ENCODE assay signal across 8 cellular contexts in genomic region chr19:45643024-45643926, GRCh38. TPM values are rescaled to one million over a fixed set of nuclear protein-coding genes. Genes with fewer than 3 reads are reported as not detected.
A peak's percentile ranks its signal among the peaks of the same experiment; 100 is the strongest.
DNase-seq lines count a peak whose midpoint lies in the region; ATAC-seq, FAIRE-seq and TF ChIP-seq lines count a peak whose summit lies in the region.

No MANE protein-coding gene starts in this region.

- no peak overlapping the region for H3T11ph ChIP-seq in H9 (ENCODE audit: low read length)

- H3K4me3 ChIP-seq in astrocyte (ENCODE audit: insufficient read depth, low read depth, low read length) (no peak overlapping the region), hepatocyte (no peak overlapping the region), sigmoid colon (no peak overlapping the region)

- TF ChIP-seq POLR2A in sigmoid colon (IDR thresholded peaks at IDR 0.05): no peak

- H3K4me1 Mint-ChIP-seq in H9: peaks cover 34 to 46% of the 10 kb centered on the region in 2 experiments
- H3K4me1 Mint-ChIP-seq in astrocyte (ENCODE audit: low read depth, unreplicated experiment): peaks cover 15% of the 10 kb centered on the region

- TF ChIP-seq CTCF in H9 (conservative IDR thresholded peaks at IDR 0.05) (peak; percentile 99), astrocyte (IDR thresholded peaks at IDR 0.05; ENCODE audit: insufficient read depth, low read depth, low read length) (peak; percentile 91), hepatocyte (IDR thresholded peaks at IDR 0.05; ENCODE audit: poor library complexity) (peak; percentile 97), sigmoid colon (IDR thresholded peaks at IDR 0.05) (peak; percentile 89 to 99 (median 98))

- H3K4ac ChIP-seq in H9 (ENCODE audit: low read depth, low read length): no peak overlapping the region

- H3K27me3 ChIP-seq in H9 (ENCODE audit: insufficient read depth, low read length) (no peaks in the 10 kb centered on the region), astrocyte (ENCODE audit: insufficient read depth, low read length) (no peaks in the 10 kb centered on the region), hepatocyte (no peaks in the 10 kb centered on the region), sigmoid colon (peaks cover 15 to 41% (median 29%) of the 10 kb centered on the region in 3 donors)

- H4K8ac ChIP-seq in H9 (replicated peaks; ENCODE audit: insufficient read length, low read depth, low read length): no peak overlapping the region

- H3K9me3 Mint-ChIP-seq in H9 (peaks cover 3 to 6% of the 10 kb centered on the region in 2 experiments; a peak in 3 of 5 replicates), astrocyte (ENCODE audit: unreplicated experiment) (peaks cover 2% of the 10 kb centered on the region)

- H3K27me3 Mint-ChIP-seq in H9 (ENCODE audit: low read depth) (peaks cover 12% of the 10 kb centered on the region), astrocyte (ENCODE audit: low read depth, unreplicated experiment) (no peaks in the 10 kb centered on the region)

- no peak overlapping the region for H3K23ac ChIP-seq in H9 (ENCODE audit: insufficient read length, low read depth, low read length)

- DNase-seq in CMK (ENCODE audit: low read depth) (peak; percentile 76), H9 (peak; percentile 95), NCI-H2029 treated with DMSO at 0.1 percent for 48 hours (lab: John Stamatoyannopoulos, UW) (peak; percentile 42), T1000 (lab: John Stamatoyannopoulos, UW) (peak; percentile 76), astrocyte (ENCODE audit: low read depth) (peak; percentile 53), hepatocyte (ENCODE audit: low spot score) (peak; percentile 89), sigmoid colon (peak; percentile 86)

- no peaks in the 10 kb centered on the region for H3K36me3 ChIP-seq in astrocyte (ENCODE audit: insufficient read depth, low read length)
- H3K36me3 ChIP-seq in hepatocyte (replicated peaks; ENCODE audit: insufficient read depth, low read depth): no peaks in the 10 kb centered on the region
- H3K36me3 ChIP-seq in sigmoid colon: no peaks in the 10 kb centered on the region

- H2AFZ ChIP-seq in H9 (ENCODE audit: low read length): no peak overlapping the region
- peak overlapping the region; percentile 21 for H2AFZ ChIP-seq in astrocyte (ENCODE audit: low read depth, low read length)
- H2AFZ ChIP-seq in hepatocyte: no peak overlapping the region

- H4K5ac ChIP-seq in H9 (ENCODE audit: insufficient read length, low read depth, low read length): no peak overlapping the region

- H3K9ac ChIP-seq in H9 (ENCODE audit: extremely low read depth, insufficient read length, low read length) (no peak overlapping the region), astrocyte (ENCODE audit: low read length) (no peak overlapping the region)

- H3K79me2 ChIP-seq in H9 (ENCODE audit: insufficient read depth, low read length) (no peaks in the 10 kb centered on the region), astrocyte (ENCODE audit: insufficient read depth, low read length) (peaks cover 3% of the 10 kb centered on the region), hepatocyte (no peaks in the 10 kb centered on the region)

- no peaks in the 10 kb centered on the region; a peak in 1 of 7 replicates for H3K36me3 Mint-ChIP-seq in H9 (ENCODE audit: insufficient read depth in 1 of 3, low read depth in 3 of 3)
- H3K36me3 Mint-ChIP-seq in astrocyte (ENCODE audit: low read depth, unreplicated experiment): peaks cover 4% of the 10 kb centered on the region

- H3K9me2 ChIP-seq in hepatocyte (replicated peaks; ENCODE audit: insufficient read depth): no peaks in the 10 kb centered on the region

- H3K56ac ChIP-seq in H9 (ENCODE audit: insufficient read length, low read depth, low read length): no peak overlapping the region

- H2AK5ac ChIP-seq in H9 (ENCODE audit: insufficient read length, low read length): no peak overlapping the region

- H2BK5ac ChIP-seq in H9 (ENCODE audit: insufficient read length, low read length): no peak overlapping the region

- WGBS in H9 (ENCODE audit: extremely low coverage, insufficient read length, low lambda C conversion rate): no CpG with 5 or more reads among the region's 39 CpGs
- WGBS in hepatocyte (ENCODE audit: low lambda C conversion rate, missing lambda C conversion rate): 2% methylated on average over 33 of the region's 39 CpGs
- WGBS in sigmoid colon, 2 donors: 4 to 8% methylated on average over 39 of the region's 39 CpGs

- H3K14ac ChIP-seq in H9 (ENCODE audit: insufficient read depth, low read length): no peak overlapping the region

- H3K4me1 ChIP-seq in H9 (ENCODE audit: insufficient read depth, low read length): peaks cover 3% of the 10 kb centered on the region; the same call in 1 of the 2 replicates
- peaks cover 38% of the 10 kb centered on the region for H3K4me1 ChIP-seq in astrocyte (ENCODE audit: insufficient read depth, low read length)
- H3K4me1 ChIP-seq in hepatocyte (ENCODE audit: insufficient read depth): peaks cover 13% of the 10 kb centered on the region
- peaks cover 0 to 56% (median 36%) of the 10 kb centered on the region in 4 donors for H3K4me1 ChIP-seq in sigmoid colon

- FAIRE-seq in astrocyte (lab: Jason Lieb, UNC): no peak

- H4K20me1 ChIP-seq in H9 (ENCODE audit: control insufficient read depth, insufficient read depth, insufficient read length) (no peaks in the 10 kb centered on the region), astrocyte (ENCODE audit: insufficient read depth, low read length) (no peaks in the 10 kb centered on the region), hepatocyte (ENCODE audit: insufficient read depth, poor library complexity, severe bottlenecking) (no peaks in the 10 kb centered on the region)

- H3K4me3 Mint-ChIP-seq in H9: peak overlapping the region; percentile 77 to 92
- H3K4me3 Mint-ChIP-seq in astrocyte (ENCODE audit: unreplicated experiment): peak overlapping the region; percentile 86

- H3K4me2 ChIP-seq in H9 (ENCODE audit: insufficient read depth, insufficient read length, low read length): peak overlapping the region; percentile 60
- peak overlapping the region; percentile 52 for H3K4me2 ChIP-seq in astrocyte (ENCODE audit: low read length)
- peak overlapping the region; percentile 78 for H3K4me2 ChIP-seq in hepatocyte

- no peak overlapping the region for H4K91ac ChIP-seq in H9 (ENCODE audit: insufficient read length, low read depth, low read length)

- H3K9me3 ChIP-seq in H9 (ENCODE audit: control insufficient read depth, low read depth, low read length) (no peaks in the 10 kb centered on the region), astrocyte (ENCODE audit: insufficient read depth, low read depth, low read length) (no peaks in the 10 kb centered on the region), hepatocyte (ENCODE audit: low read depth) (no peaks in the 10 kb centered on the region), sigmoid colon (no peaks in the 10 kb centered on the region)

- intact Hi-C loops in sigmoid colon (cut with DNase I): loop anchor here (1.0 to 5.0 kb wide), 3 partner anchors 36 to 216 kb away; no protein-coding TSS in a partner anchor

- H3K23me2 ChIP-seq in H9 (ENCODE audit: insufficient read length, low read depth, low read length, poor library complexity, severe bottlenecking): peaks cover 20% of the 10 kb centered on the region

- no peak overlapping the region for H2BK20ac ChIP-seq in H9 (ENCODE audit: low read depth, low read length, poor library complexity, severe bottlenecking)

- H3K79me1 ChIP-seq in H9 (ENCODE audit: insufficient read depth, low read depth, low read length, poor library complexity, severe bottlenecking): no peaks in the 10 kb centered on the region

- H2BK15ac ChIP-seq in H9 (ENCODE audit: low read depth, low read length): no peak overlapping the region

- no peak overlapping the region for H2BK120ac ChIP-seq in H9 (ENCODE audit: low read depth, low read length, poor library complexity, severe bottlenecking)

- no peak for ATAC-seq in HG03039 (IDR thresholded peaks at IDR 0.05; ENCODE audit: unreplicated experiment)

- H3K18ac ChIP-seq in H9 (ENCODE audit: insufficient read length, low read depth, low read length): no peak overlapping the region

- no peak for TF ChIP-seq EP300 in sigmoid colon (IDR thresholded peaks at IDR 0.05)

- H3K27ac Mint-ChIP-seq in H9 (peak overlapping the region in 1 of 3 experiments; percentile 74; a peak in 1 of 7 replicates), astrocyte (ENCODE audit: unreplicated experiment) (peak overlapping the region; percentile 31)

- H3K27ac ChIP-seq in H9 (ENCODE audit: insufficient read length, low read depth, low read length) (no peak overlapping the region), astrocyte (ENCODE audit: low read depth, low read length) (no peak overlapping the region), hepatocyte (no peak overlapping the region), sigmoid colon (no peak overlapping the region)

- H2BK12ac ChIP-seq in H9 (ENCODE audit: insufficient read length, low read depth, low read length): no peak overlapping the region

RNA-seq across cellular contexts. Expression of gene EML2, which starts 4.1 kb away (rescaled TPM):
- total RNA-seq in H9 (2021) (19.1 and 22.6 TPM in 2 replicates), astrocyte (24.6 and 27.8 TPM in 2 replicates), hepatocyte (9.1 and 13.9 TPM in 2 replicates), sigmoid colon (10 to 100 TPM; 10.4 to 34.6 (median 14.7) TPM)
- polyA plus RNA-seq in hepatocyte (17.0 and 20.6 TPM in 2 replicates), sigmoid colon (10 to 100 TPM; 40.2 to 75.6 (median 40.5) TPM)

RNA-seq across cellular contexts. Expression of gene GIPR, which starts 24.7 kb away (rescaled TPM):
- total RNA-seq in H9 (2021) (0.55 and 0.61 TPM in 2 replicates), astrocyte (4.4 and 4.6 TPM in 2 replicates), hepatocyte (1.8 and 2.7 TPM in 2 replicates), sigmoid colon (not detected)
- polyA plus RNA-seq in hepatocyte (5.6 and 6.7 TPM in 2 replicates), sigmoid colon (10 to 100 TPM in 1 of 3 donors, 1 to 10 TPM in 1, under 1 TPM in 1; 0.69 to 11.8 (median 3.6) TPM)

RNA-seq across cellular contexts. Expression of gene GPR4, which starts 41.3 kb away (rescaled TPM):
- total RNA-seq in H9 (2021): 0.07 TPM in 1 of 2 replicates, not detected in the other
- total RNA-seq in astrocyte: 0.14 and 0.30 TPM in 2 replicates
- not detected in 2 replicates for total RNA-seq in hepatocyte
- polyA plus RNA-seq in hepatocyte: 0.10 TPM in 1 of 2 replicates, not detected in the other
- total RNA-seq in sigmoid colon: 1 to 10 TPM in 1 of 4 donors, under 1 TPM in 3; 0.55 to 1.9 (median 0.85) TPM
- 1 to 10 TPM in 2 of 3 donors, under 1 TPM in 1; 0.46 to 1.8 (median 1.8) TPM for polyA plus RNA-seq in sigmoid colon

RNA-seq across cellular contexts. Expression of gene SNRPD2, which starts 48.5 kb away (rescaled TPM):
- 793 and 808 TPM in 2 replicates for total RNA-seq in H9 (2021)
- total RNA-seq in astrocyte: 416 and 459 TPM in 2 replicates
- 149 and 165 TPM in 2 replicates for total RNA-seq in hepatocyte
- 478 and 513 TPM in 2 replicates for polyA plus RNA-seq in hepatocyte
- total RNA-seq in sigmoid colon: 100 to 1,000 TPM; 145 to 261 (median 242) TPM
- 100 to 1,000 TPM; 271 to 423 (median 382) TPM for polyA plus RNA-seq in sigmoid colon

RNA-seq across cellular contexts. Expression of gene QPCTL, which starts 49.2 kb away (rescaled TPM):
- total RNA-seq in H9 (2021): 13.7 and 14.1 TPM in 2 replicates
- total RNA-seq in astrocyte: 21.8 and 23.4 TPM in 2 replicates
- total RNA-seq in hepatocyte: 7.5 and 10.3 TPM in 2 replicates
- 6.8 and 11.0 TPM in 2 replicates for polyA plus RNA-seq in hepatocyte
- 1 to 10 TPM; 2.1 to 4.7 (median 3.4) TPM for total RNA-seq in sigmoid colon
- 1 to 10 TPM; 1.2 to 7.6 (median 1.6) TPM for polyA plus RNA-seq in sigmoid colon

Comparison
In these comparisons a context has a peak if more than half of its experiments do, and no peak if none do; other contexts are left out.
1. DNase-seq: peak in every context shown above with its lines; median percentile 95 in H9; 89 in hepatocyte; 86 in sigmoid colon; 76 in CMK; 76 in T1000; 53 in astrocyte; 42 in NCI-H2029 treated with DMSO at 0.1 percent for 48 hours.